Comparison of ENCODE assay signal across 8 cellular contexts in genomic region chr9:137188086-137188489, GRCh38. TPM values are rescaled to one million over a fixed set of nuclear protein-coding genes. Genes with fewer than 3 reads are reported as not detected.
DNase-seq lines count a peak whose midpoint lies in the region; ATAC-seq, FAIRE-seq and TF ChIP-seq lines count a peak whose summit lies in the region.

No MANE protein-coding gene starts in this region.

- intact Hi-C loops in colonic mucosa (cut with DNase I) = loop anchor here (5.0 kb wide), 1 partner anchor 39 kb away; the partner anchor contains the start of genes CYSRT1 and RNF224

- H3K9me3 Mint-ChIP-seq in naive B cell = no peaks in the 10 kb centered on the region

- TF ChIP-seq POLR2A in H54 (IDR thresholded peaks at IDR 0.05; ENCODE audit: low read depth, low read length) = no peak

- peak overlapping the region; percentile 98 for H3K27ac ChIP-seq in colonic mucosa

- TF ChIP-seq CTCF in AG10803 (conservative IDR thresholded peaks at IDR 0.05; ENCODE audit: low read length) = no peak
- TF ChIP-seq CTCF in colonic mucosa (IDR thresholded peaks at IDR 0.05) = no peak

- DNase-seq in AG10803 (ENCODE audit: low read depth) (no peak), colonic mucosa (no peak), naive B cell (no peak), iPS-NIHi11 (ENCODE audit: low spot score) (no peak), H54 (ENCODE audit: insufficient read length, low spot score) (no peak), ecto neural progenitor cell (ENCODE audit: low spot score) (no peak)
- DNase-seq in Jurkat, Clone E6-1 (ENCODE audit: low read depth, low spot score) = no peak
- DNase-seq in stimulated activated CD4-positive, alpha-beta T cell treated with anti-CD3 and anti-CD28 coated beads, Interleukin-15, amount 100 ng/mL, for 24 hours = no peak

- ATAC-seq in naive B cell (ENCODE audit: low read depth in 2 of 2) = peak; percentile 7 to 10

- no peak for FAIRE-seq in H54 (lab: Jason Lieb, UNC)

- peak overlapping the region; percentile 85 to 93 for H3K9ac ChIP-seq in colonic mucosa (ENCODE audit: low read depth in 2 of 2, low read length in 2 of 2)

- H3K27me3 ChIP-seq in colonic mucosa = no peaks in the 10 kb centered on the region

- peak overlapping the region; percentile 94 to 99 (median 96) for H3K27ac Mint-ChIP-seq in naive B cell

- peaks cover 0 to 13% of the 10 kb centered on the region in 2 donors for H3K36me3 Mint-ChIP-seq in naive B cell

- H3K36me3 ChIP-seq in colonic mucosa = peaks cover 3% of the 10 kb centered on the region

- peaks cover 36% of the 10 kb centered on the region for H3K4me1 ChIP-seq in colonic mucosa

- H3K4me3 Mint-ChIP-seq in naive B cell = peak overlapping the region; percentile 92 to 96 (median 94)

- H3K27me3 Mint-ChIP-seq in naive B cell = no peaks in the 10 kb centered on the region

- H3K9me3 ChIP-seq in colonic mucosa = no peaks in the 10 kb centered on the region

- H3K4me1 Mint-ChIP-seq in naive B cell = peaks cover 28 to 47% (median 40%) of the 10 kb centered on the region in 3 donors

- H3K4me3 ChIP-seq in AG10803 (ENCODE audit: low read length) (peak overlapping the region; percentile 96), colonic mucosa (peak overlapping the region; percentile 99)
- peak overlapping the region; percentile 96 for H3K4me3 ChIP-seq in Jurkat, Clone E6-1 (ENCODE audit: low read length)

RNA-seq across cellular contexts. Expression of gene ANAPC2, which starts 0.3 kb away (rescaled TPM):
- polyA plus RNA-seq in Jurkat, Clone E6-1 (2012; ENCODE audit: insufficient read depth, insufficient read length) = 63.8 TPM
- total RNA-seq in colonic mucosa = 10 to 100 TPM; 33.8 to 67.8 TPM
- polyA plus RNA-seq in naive B cell (ENCODE audit: low read depth in 6 of 6) = 1 to 10 TPM; 6.1 to 9.3 (median 7.5) TPM

RNA-seq across cellular contexts. Expression of gene SSNA1, which starts 0.4 kb away (rescaled TPM):
- polyA plus RNA-seq in Jurkat, Clone E6-1 (2012; ENCODE audit: insufficient read depth, insufficient read length) = 137 TPM
- total RNA-seq in colonic mucosa = 100 to 1,000 TPM in 1 of 2 donors, 10 to 100 TPM in 1; 60.0 to 100 TPM
- polyA plus RNA-seq in naive B cell (ENCODE audit: low read depth in 6 of 6) = 100 to 1,000 TPM; 112 to 145 (median 132) TPM

RNA-seq across cellular contexts. Expression of gene TPRN, which starts 12.5 kb away (rescaled TPM):
- 16.9 TPM for polyA plus RNA-seq in Jurkat, Clone E6-1 (2012; ENCODE audit: insufficient read depth, insufficient read length)
- total RNA-seq in colonic mucosa = 100 to 1,000 TPM in 1 of 2 donors, 10 to 100 TPM in 1; 83.1 to 124 TPM
- 1 to 10 TPM in 1 of 6 donors, under 1 TPM in 5; 0.21 to 1.1 (median 0.48) TPM for polyA plus RNA-seq in naive B cell (ENCODE audit: low read depth in 6 of 6)

RNA-seq across cellular contexts. Expression of gene TMEM210, which starts 16.2 kb away (rescaled TPM):
- polyA plus RNA-seq in Jurkat, Clone E6-1 (2012; ENCODE audit: insufficient read depth, insufficient read length) = not detected
- total RNA-seq in colonic mucosa = under 1 TPM in 1 of 2 donors, not detected in 1; 0.67 TPM
- polyA plus RNA-seq in naive B cell (ENCODE audit: low read depth in 6 of 6) = not detected

RNA-seq across cellular contexts. Expression of gene TMEM203, which starts 17.4 kb away (rescaled TPM):
- polyA plus RNA-seq in Jurkat, Clone E6-1 (2012; ENCODE audit: insufficient read depth, insufficient read length) = 38.4 TPM
- 10 to 100 TPM; 35.7 to 43.5 TPM for total RNA-seq in colonic mucosa
- polyA plus RNA-seq in naive B cell (ENCODE audit: low read depth in 6 of 6) = 100 to 1,000 TPM; 119 to 191 (median 142) TPM
